26 cellular contexts compared by ENCODE assay signal in genomic region chr7:42170724-42171123, GRCh38.
A peak's percentile ranks its signal among the peaks of the same experiment; 100 is the strongest.
DNase-seq lines count a peak whose midpoint lies in the region; FAIRE-seq and TF ChIP-seq lines count a peak whose summit lies in the region.
"Had no signal": no experiment of that assay in that cellular context is flagged by ENCODE, and none has a peak within 500 bp of the region (broad histone marks: within the 10 kb centered on the region; RNA-seq: fewer than 3 reads in every experiment).

No MANE protein-coding gene starts in this region.

- CTCF ChIA-PET in activated naive CD4-positive, alpha-beta T cell treated with anti-CD3 and anti-CD28 coated beads for 36 hours (lab: Charles Lee), result no interaction called here

- H3K27me3 ChIP-seq in bronchial epithelial cell (ENCODE audit: control insufficient read depth, insufficient read depth, low read length) (no peaks in the 10 kb centered on the region), osteoblast (ENCODE audit: insufficient read depth, low read length) (no peaks in the 10 kb centered on the region), tibial artery (no peaks in the 10 kb centered on the region), ascending aorta (no peaks in the 10 kb centered on the region)
- H3K27me3 ChIP-seq: heart left ventricle, left lung, vagina had no signal

- no peak overlapping the region for H3K4me3 Mint-ChIP-seq in activated naive CD4-positive, alpha-beta T cell treated with anti-CD3 and anti-CD28 coated beads for 36 hours
- H3K4me3 Mint-ChIP-seq: CD4-positive, CD25-positive, alpha-beta regulatory T cell; endodermal cell; nephron; stimulated activated effector memory CD8-positive, alpha-beta T cell treated with anti-CD3 and anti-CD28 coated beads, Interleukin-12 subunit alpha, Interleukin-12 subunit beta, amount 100 ng/mL, for 72 hours had no signal

- no peaks in the 10 kb centered on the region for H3K36me3 Mint-ChIP-seq in activated naive CD4-positive, alpha-beta T cell treated with anti-CD3 and anti-CD28 coated beads for 36 hours (ENCODE audit: low read depth)
- H3K36me3 Mint-ChIP-seq: CD4-positive, CD25-positive, alpha-beta regulatory T cell; stimulated activated effector memory CD8-positive, alpha-beta T cell treated with anti-CD3 and anti-CD28 coated beads, Interleukin-12 subunit alpha, Interleukin-12 subunit beta, amount 100 ng/mL, for 72 hours had no signal

- intact Hi-C loops in tibial artery (cut with DNase I; ENCODE audit: low total_unique reads), result no loop called here
- intact Hi-C loops in ascending aorta (cut with DNase I), result no loop called here
- intact Hi-C loops in activated naive CD4-positive, alpha-beta T cell treated with anti-CD3 and anti-CD28 coated beads for 36 hours (cut with micrococcal nuclease), result no loop called here

- no peak for FAIRE-seq in bronchial epithelial cell (lab: Jason Lieb, UNC)

- H3K4me3 ChIP-seq in bronchial epithelial cell (ENCODE audit: low read depth, low read length), result no peak overlapping the region
- H3K4me3 ChIP-seq in osteoblast (ENCODE audit: insufficient read depth, low read length), result no peak overlapping the region
- H3K4me3 ChIP-seq in tibial artery, result no peak overlapping the region
- no peak overlapping the region for H3K4me3 ChIP-seq in ascending aorta
- H3K4me3 ChIP-seq: HAP-1, heart left ventricle, left lung, PC-9, skin epidermis, vagina had no signal

- peaks cover 2% of the 10 kb centered on the region for H3K27me3 Mint-ChIP-seq in activated naive CD4-positive, alpha-beta T cell treated with anti-CD3 and anti-CD28 coated beads for 36 hours (ENCODE audit: low read depth)
- H3K27me3 Mint-ChIP-seq: CD4-positive, CD25-positive, alpha-beta regulatory T cell had no signal

- no peak overlapping the region for H2AFZ ChIP-seq in osteoblast (ENCODE audit: low read length)
- H2AFZ ChIP-seq: PC-9 had no signal

- H3K36me3 ChIP-seq in bronchial epithelial cell (ENCODE audit: control insufficient read depth, insufficient read depth, low read length) (no peaks in the 10 kb centered on the region), osteoblast (ENCODE audit: insufficient read depth, low read length) (no peaks in the 10 kb centered on the region), tibial artery (no peaks in the 10 kb centered on the region), ascending aorta (no peaks in the 10 kb centered on the region)
- H3K36me3 ChIP-seq: HAP-1, heart left ventricle, left lung, vagina, WERI-Rb-1 had no signal

- H3K9me3 Mint-ChIP-seq in activated naive CD4-positive, alpha-beta T cell treated with anti-CD3 and anti-CD28 coated beads for 36 hours, result no peaks in the 10 kb centered on the region
- H3K9me3 Mint-ChIP-seq: endodermal cell; nephron; stimulated activated effector memory CD8-positive, alpha-beta T cell treated with anti-CD3 and anti-CD28 coated beads, Interleukin-12 subunit alpha, Interleukin-12 subunit beta, amount 100 ng/mL, for 72 hours had no signal

- no peak overlapping the region for H3K4me2 ChIP-seq in osteoblast (ENCODE audit: insufficient read depth, low read length)
- H3K4me2 ChIP-seq: PC-9 had no signal

- H3K27ac Mint-ChIP-seq in activated naive CD4-positive, alpha-beta T cell treated with anti-CD3 and anti-CD28 coated beads for 36 hours, result no peak overlapping the region
- H3K27ac Mint-ChIP-seq: CD4-positive, CD25-positive, alpha-beta regulatory T cell; endodermal cell; progenitor cell of endocrine pancreas; stimulated activated effector memory CD8-positive, alpha-beta T cell treated with anti-CD3 and anti-CD28 coated beads, Interleukin-12 subunit alpha, Interleukin-12 subunit beta, amount 100 ng/mL, for 72 hours had no signal

- peaks cover 15% of the 10 kb centered on the region for H3K79me2 ChIP-seq in osteoblast (ENCODE audit: insufficient read depth, low read length)

- TF ChIP-seq CTCF in bronchial epithelial cell (IDR thresholded peaks at IDR 0.05; ENCODE audit: insufficient read depth, low read length, severe bottlenecking) (no peak), osteoblast (IDR thresholded peaks at IDR 0.05; ENCODE audit: extremely low read depth, low read depth, low read length) (no peak), tibial artery (IDR thresholded peaks at IDR 0.05) (no peak), ascending aorta (IDR thresholded peaks at IDR 0.05) (no peak)

- H3K9me3 ChIP-seq in osteoblast (ENCODE audit: low read depth, low read length) (no peaks in the 10 kb centered on the region), tibial artery (no peaks in the 10 kb centered on the region), ascending aorta (no peaks in the 10 kb centered on the region)
- H3K9me3 ChIP-seq: HAP-1, heart left ventricle, left lung, vagina had no signal

- peaks cover 2% of the 10 kb centered on the region for H4K20me1 ChIP-seq in osteoblast (ENCODE audit: insufficient read depth, low read length)

- H3K4me1 Mint-ChIP-seq in activated naive CD4-positive, alpha-beta T cell treated with anti-CD3 and anti-CD28 coated beads for 36 hours (ENCODE audit: low read depth), result no peaks in the 10 kb centered on the region
- H3K4me1 Mint-ChIP-seq: CD4-positive, CD25-positive, alpha-beta regulatory T cell; endodermal cell; stimulated activated effector memory CD8-positive, alpha-beta T cell treated with anti-CD3 and anti-CD28 coated beads, Interleukin-12 subunit alpha, Interleukin-12 subunit beta, amount 100 ng/mL, for 72 hours had no signal

- H3K4me1 ChIP-seq in osteoblast (ENCODE audit: insufficient read depth, low read length) (peaks cover 4% of the 10 kb centered on the region), tibial artery (peaks cover 0 to 4% (median 1%) of the 10 kb centered on the region in 4 donors), ascending aorta (no peaks in the 10 kb centered on the region)
- H3K4me1 ChIP-seq: HAP-1 had no signal

- H3K27ac ChIP-seq in osteoblast (ENCODE audit: low read depth, low read length), result no peak overlapping the region
- H3K27ac ChIP-seq in tibial artery, result no peak overlapping the region
- H3K27ac ChIP-seq in ascending aorta, result no peak overlapping the region
- H3K27ac ChIP-seq: left lung, PC-9, skin epidermis, vagina, WERI-Rb-1 had no signal

- DNase-seq in ELR (ENCODE audit: low read depth) (peak; percentile 87), NCI-H226 (peak; percentile 68), bronchial epithelial cell (ENCODE audit: low read depth) (peak; percentile 84), osteoblast (ENCODE audit: insufficient read length, low spot score, missing footprints) (peak; percentile 74), tibial artery (no peak), ascending aorta (ENCODE audit: low spot score in 2 of 2) (no peak), AML-193 (lab: John Stamatoyannopoulos, UW) (no peak)
- DNase-seq in activated naive CD4-positive, alpha-beta T cell treated with anti-CD3 and anti-CD28 coated beads for 36 hours, result no peak
- DNase-seq: CD4-positive, CD25-positive, alpha-beta regulatory T cell; cortex of kidney; DMS 273 treated with DMSO at 0.1 percent for 48 hours; endodermal cell; heart left ventricle; left lung; NCI-H1092 treated with DMSO at 0.1 percent for 48 hours; NCI-H2029; PC-9; stimulated activated CD4-positive, alpha-beta T cell treated with anti-CD3 and anti-CD28 coated beads, Interleukin-2, amount 100 ng/mL, for 24 hours; T-helper 2 cell; WERI-Rb-1 had no signal

Comparison
In these comparisons a context has a peak if more than half of its experiments do, and no peak if none do; other contexts are left out.
1. DNase-seq: peak in ELR (single experiment), NCI-H226 (single experiment), bronchial epithelial cell (single experiment) and osteoblast (single experiment); none in tibial artery (0 of 2), ascending aorta (0 of 2), activated naive CD4-positive, alpha-beta T cell treated with anti-CD3 and anti-CD28 coated beads for 36 hours (single experiment) and AML-193 (0 of 2).